Comparison of ENCODE assay signal across 1 cellular context in the genomic region with DNA sequence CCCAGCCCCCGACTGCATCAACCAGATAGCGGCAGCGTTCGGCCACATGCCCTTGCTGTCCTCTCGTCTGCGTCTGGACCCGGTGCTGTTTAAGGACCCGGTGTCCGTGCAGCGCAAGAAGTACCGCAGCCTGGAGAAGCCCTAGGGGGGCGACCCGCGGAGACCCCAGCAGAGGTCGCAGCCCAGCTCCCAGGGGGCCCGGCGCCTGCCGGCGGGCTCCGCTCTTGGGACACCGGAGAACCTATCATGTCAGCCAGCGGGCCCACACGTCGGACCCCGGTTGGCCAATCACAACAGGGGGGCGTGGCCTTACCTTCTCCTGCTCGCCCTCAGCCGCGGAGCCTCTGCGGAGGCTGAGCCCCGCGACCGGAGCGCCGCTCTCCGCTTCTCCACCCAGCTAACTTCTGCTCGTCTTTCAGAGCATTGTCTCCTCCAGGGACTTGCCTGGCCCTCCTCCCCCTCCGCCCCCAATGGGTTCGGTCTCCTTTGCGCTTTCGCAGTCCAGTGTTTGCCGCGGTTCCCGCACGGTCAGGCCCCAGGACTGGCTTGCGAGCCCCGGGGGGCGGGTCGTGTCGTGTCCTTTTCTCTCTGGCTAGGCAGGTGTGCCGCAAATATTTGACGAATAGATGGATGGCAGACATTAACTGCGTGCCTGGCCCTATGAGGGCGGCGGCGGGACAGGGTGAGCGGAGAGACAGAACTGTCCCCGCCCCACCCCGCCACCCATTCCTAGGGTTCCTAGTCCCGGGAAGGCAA.
TF ChIP-seq lines count a peak whose summit lies in the region.

No MANE protein-coding gene starts in this region.

TF ChIP-seq in HEK293, 187 proteins besides CTCF, POLR2A, EP300 and RAD21 (continued from another document and continues in another):
- TF ChIP-seq, protein P1, sequence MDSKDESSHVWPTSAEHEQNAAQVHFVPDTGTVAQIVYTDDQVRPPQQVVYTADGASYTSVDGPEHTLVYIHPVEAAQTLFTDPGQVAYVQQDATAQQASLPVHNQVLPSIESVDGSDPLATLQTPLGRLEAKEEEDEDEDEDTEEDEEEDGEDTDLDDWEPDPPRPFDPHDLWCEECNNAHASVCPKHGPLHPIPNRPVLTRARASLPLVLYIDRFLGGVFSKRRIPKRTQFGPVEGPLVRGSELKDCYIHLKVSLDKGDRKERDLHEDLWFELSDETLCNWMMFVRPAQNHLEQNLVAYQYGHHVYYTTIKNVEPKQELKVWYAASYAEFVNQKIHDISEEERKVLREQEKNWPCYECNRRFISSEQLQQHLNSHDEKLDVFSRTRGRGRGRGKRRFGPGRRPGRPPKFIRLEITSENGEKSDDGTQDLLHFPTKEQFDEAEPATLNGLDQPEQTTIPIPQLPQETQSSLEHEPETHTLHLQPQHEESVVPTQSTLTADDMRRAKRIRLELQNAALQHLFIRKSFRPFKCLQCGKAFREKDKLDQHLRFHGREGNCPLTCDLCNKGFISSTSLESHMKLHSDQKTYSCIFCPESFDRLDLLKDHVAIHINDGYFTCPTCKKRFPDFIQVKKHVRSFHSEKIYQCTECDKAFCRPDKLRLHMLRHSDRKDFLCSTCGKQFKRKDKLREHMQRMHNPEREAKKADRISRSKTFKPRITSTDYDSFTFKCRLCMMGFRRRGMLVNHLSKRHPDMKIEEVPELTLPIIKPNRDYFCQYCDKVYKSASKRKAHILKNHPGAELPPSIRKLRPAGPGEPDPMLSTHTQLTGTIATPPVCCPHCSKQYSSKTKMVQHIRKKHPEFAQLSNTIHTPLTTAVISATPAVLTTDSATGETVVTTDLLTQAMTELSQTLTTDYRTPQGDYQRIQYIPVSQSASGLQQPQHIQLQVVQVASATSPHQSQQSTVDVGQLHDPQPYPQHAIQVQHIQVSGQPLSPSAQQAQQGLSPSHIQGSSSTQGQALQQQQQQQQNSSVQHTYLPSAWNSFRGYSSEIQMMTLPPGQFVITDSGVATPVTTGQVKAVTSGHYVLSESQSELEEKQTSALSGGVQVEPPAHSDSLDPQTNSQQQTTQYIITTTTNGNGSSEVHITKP (tag by site-specific recombination; IDR thresholded peaks at IDR 0.05), result no peak
- peak; percentile 100 for TF ChIP-seq ZNF394 (tag by site-specific recombination; IDR thresholded peaks at IDR 0.05; ENCODE audit: borderline replicate concordance)
- TF ChIP-seq ZFP69B (tag by site-specific recombination; IDR thresholded peaks at IDR 0.05), result peak; percentile 45; the same call in 1 of the 2 replicates
- peak; percentile 74 for TF ChIP-seq ZNF692 (tag by site-specific recombination; IDR thresholded peaks at IDR 0.05)
- TF ChIP-seq ZNF501 (tag by site-specific recombination; IDR thresholded peaks at IDR 0.05), result peak; percentile 33; the same call in 1 of the 2 replicates
- TF ChIP-seq ZNF701 (tag by site-specific recombination; IDR thresholded peaks at IDR 0.05), result no peak
- TF ChIP-seq, protein P2, sequence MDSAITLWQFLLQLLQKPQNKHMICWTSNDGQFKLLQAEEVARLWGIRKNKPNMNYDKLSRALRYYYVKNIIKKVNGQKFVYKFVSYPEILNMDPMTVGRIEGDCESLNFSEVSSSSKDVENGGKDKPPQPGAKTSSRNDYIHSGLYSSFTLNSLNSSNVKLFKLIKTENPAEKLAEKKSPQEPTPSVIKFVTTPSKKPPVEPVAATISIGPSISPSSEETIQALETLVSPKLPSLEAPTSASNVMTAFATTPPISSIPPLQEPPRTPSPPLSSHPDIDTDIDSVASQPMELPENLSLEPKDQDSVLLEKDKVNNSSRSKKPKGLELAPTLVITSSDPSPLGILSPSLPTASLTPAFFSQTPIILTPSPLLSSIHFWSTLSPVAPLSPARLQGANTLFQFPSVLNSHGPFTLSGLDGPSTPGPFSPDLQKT (IDR thresholded peaks at IDR 0.05; ENCODE audit: borderline replicate concordance, low read depth, low read length), result no peak
- TF ChIP-seq, protein P3, sequence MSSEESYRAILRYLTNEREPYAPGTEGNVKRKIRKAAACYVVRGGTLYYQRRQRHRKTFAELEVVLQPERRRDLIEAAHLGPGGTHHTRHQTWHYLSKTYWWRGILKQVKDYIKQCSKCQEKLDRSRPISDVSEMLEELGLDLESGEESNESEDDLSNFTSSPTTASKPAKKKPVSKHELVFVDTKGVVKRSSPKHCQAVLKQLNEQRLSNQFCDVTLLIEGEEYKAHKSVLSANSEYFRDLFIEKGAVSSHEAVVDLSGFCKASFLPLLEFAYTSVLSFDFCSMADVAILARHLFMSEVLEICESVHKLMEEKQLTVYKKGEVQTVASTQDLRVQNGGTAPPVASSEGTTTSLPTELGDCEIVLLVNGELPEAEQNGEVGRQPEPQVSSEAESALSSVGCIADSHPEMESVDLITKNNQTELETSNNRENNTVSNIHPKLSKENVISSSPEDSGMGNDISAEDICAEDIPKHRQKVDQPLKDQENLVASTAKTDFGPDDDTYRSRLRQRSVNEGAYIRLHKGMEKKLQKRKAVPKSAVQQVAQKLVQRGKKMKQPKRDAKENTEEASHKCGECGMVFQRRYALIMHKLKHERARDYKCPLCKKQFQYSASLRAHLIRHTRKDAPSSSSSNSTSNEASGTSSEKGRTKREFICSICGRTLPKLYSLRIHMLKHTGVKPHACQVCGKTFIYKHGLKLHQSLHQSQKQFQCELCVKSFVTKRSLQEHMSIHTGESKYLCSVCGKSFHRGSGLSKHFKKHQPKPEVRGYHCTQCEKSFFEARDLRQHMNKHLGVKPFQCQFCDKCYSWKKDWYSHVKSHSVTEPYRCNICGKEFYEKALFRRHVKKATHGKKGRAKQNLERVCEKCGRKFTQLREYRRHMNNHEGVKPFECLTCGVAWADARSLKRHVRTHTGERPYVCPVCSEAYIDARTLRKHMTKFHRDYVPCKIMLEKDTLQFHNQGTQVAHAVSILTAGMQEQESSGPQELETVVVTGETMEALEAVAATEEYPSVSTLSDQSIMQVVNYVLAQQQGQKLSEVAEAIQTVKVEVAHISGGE (tag by site-specific recombination; conservative IDR thresholded peaks at IDR 0.05; ENCODE audit: low read depth), result no peak
- 0 out of 2 replicates have a peak, but pooled peaks have one; percentile 8 for TF ChIP-seq ZNF121 (tag by site-specific recombination; IDR thresholded peaks at IDR 0.05)
- 0 out of 2 replicates have a peak, but pooled peaks have one; percentile 40 for TF ChIP-seq BCL11B (tag by site-specific recombination; IDR thresholded peaks at IDR 0.05; ENCODE audit: low read depth)
- peak; percentile 84; the same call in 1 of the 2 replicates for TF ChIP-seq KLF8 (tag by site-specific recombination; IDR thresholded peaks at IDR 0.05)
- no peak for TF ChIP-seq GFI1B (tag by site-specific recombination; IDR thresholded peaks at IDR 0.05)
- no peak; the same call in 1 of the 2 replicates for TF ChIP-seq ZFHX2 (tag by site-specific recombination; conservative IDR thresholded peaks at IDR 0.05)
- peak; percentile 25; the same call in 1 of the 2 replicates for TF ChIP-seq INSM2 (tag by site-specific recombination; IDR thresholded peaks at IDR 0.05)
- no peak for TF ChIP-seq BCL6B (tag by site-specific recombination; IDR thresholded peaks at IDR 0.05)
- no peak for TF ChIP-seq KLF7 (tag by site-specific recombination; IDR thresholded peaks at IDR 0.05; ENCODE audit: borderline replicate concordance)
- TF ChIP-seq FEZF1 (tag by site-specific recombination; IDR thresholded peaks at IDR 0.05), result peak; percentile 69
- TF ChIP-seq ZNF837 (tag by site-specific recombination; IDR thresholded peaks at IDR 0.05), result no peak
- 0 out of 2 replicates have a peak, but pooled peaks have one; percentile 26 for TF ChIP-seq ZNF10 (tag by site-specific recombination; IDR thresholded peaks at IDR 0.05)
- TF ChIP-seq PRDM2 (tag by site-specific recombination; IDR thresholded peaks at IDR 0.05; ENCODE audit: borderline replicate concordance), result no peak
- TF ChIP-seq ZNF521 (tag by site-specific recombination; IDR thresholded peaks at IDR 0.05), result no peak
- peak; percentile 69 for TF ChIP-seq ZBTB17 (tag by site-specific recombination; IDR thresholded peaks at IDR 0.05)
- peak; percentile 81; the same call in 1 of the 2 replicates for TF ChIP-seq ZNF561 (tag by site-specific recombination; IDR thresholded peaks at IDR 0.05; ENCODE audit: borderline replicate concordance)
- peak; percentile 74; the same call in 1 of the 2 replicates for TF ChIP-seq KLF16 (tag by site-specific recombination; IDR thresholded peaks at IDR 0.05)
- no peak for TF ChIP-seq MEIS1 (CRISPR knock-in tag; IDR thresholded peaks at IDR 0.05; ENCODE audit: borderline replicate concordance)
- peak; percentile 39; the same call in 1 of the 2 replicates for TF ChIP-seq ZBTB7A (tag by site-specific recombination; IDR thresholded peaks at IDR 0.05; ENCODE audit: low read depth)
- TF ChIP-seq ZNF366 (tag by site-specific recombination; conservative IDR thresholded peaks at IDR 0.05), result peak; percentile 77
- TF ChIP-seq, protein P4, sequence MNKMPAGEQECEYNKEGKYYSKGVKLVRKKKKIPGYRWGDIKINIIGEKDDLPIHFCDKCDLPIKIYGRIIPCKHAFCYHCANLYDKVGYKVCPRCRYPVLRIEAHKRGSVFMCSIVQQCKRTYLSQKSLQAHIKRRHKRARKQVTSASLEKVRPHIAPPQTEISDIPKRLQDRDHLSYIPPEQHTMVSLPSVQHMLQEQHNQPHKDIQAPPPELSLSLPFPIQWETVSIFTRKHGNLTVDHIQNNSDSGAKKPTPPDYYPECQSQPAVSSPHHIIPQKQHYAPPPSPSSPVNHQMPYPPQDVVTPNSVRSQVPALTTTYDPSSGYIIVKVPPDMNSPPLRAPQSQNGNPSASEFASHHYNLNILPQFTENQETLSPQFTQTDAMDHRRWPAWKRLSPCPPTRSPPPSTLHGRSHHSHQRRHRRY (tag by site-specific recombination; IDR thresholded peaks at IDR 0.05), result no peak
- no peak for TF ChIP-seq ZNF114 (tag by site-specific recombination; IDR thresholded peaks at IDR 0.05)
- TF ChIP-seq ZNF24 (tag by site-specific recombination; IDR thresholded peaks at IDR 0.05), result 0 out of 2 replicates have a peak, but pooled peaks have one; percentile 11
- TF ChIP-seq KLF9 (tag by site-specific recombination; IDR thresholded peaks at IDR 0.05; ENCODE audit: low read depth), result peak; percentile 81; the same call in 1 of the 2 replicates
- TF ChIP-seq ZBTB8A (tag by site-specific recombination; IDR thresholded peaks at IDR 0.05), result peak; percentile 99
